In genomic region chr1:47830856-47831255, GRCh38 we compare ENCODE assay signal across 24 cellular contexts.
DNase-seq lines count a peak whose midpoint lies in the region; ATAC-seq, FAIRE-seq and TF ChIP-seq lines count a peak whose summit lies in the region.
"Had no signal": no experiment of that assay in that cellular context is flagged by ENCODE, and none has a peak within 500 bp of the region (broad histone marks: within the 10 kb centered on the region; RNA-seq: fewer than 3 reads in every experiment).

No MANE protein-coding gene starts in this region.

- H2BK15ac ChIP-seq in H1 (ENCODE audit: low read length): no peak overlapping the region

- H3K36me3 Mint-ChIP-seq in GM23338 (ENCODE audit: low read depth) (no peaks in the 10 kb centered on the region; the same call in 1 of the 3 replicates), nephron (ENCODE audit: low read depth) (peaks cover 12% of the 10 kb centered on the region)
- H3K36me3 Mint-ChIP-seq: CD8-positive, alpha-beta T cell had no signal

- H2BK120ac ChIP-seq in H1 (replicated peaks; ENCODE audit: low read depth, low read length): no peak overlapping the region

- H3K79me2 ChIP-seq in GM23338 (replicated peaks; ENCODE audit: insufficient read depth): no peaks in the 10 kb centered on the region
- H3K79me2 ChIP-seq in H1 (ENCODE audit: control insufficient read depth in 1 of 2, insufficient read depth in 2 of 2, low read length in 2 of 2): no peaks in the 10 kb centered on the region

- H4K8ac ChIP-seq in H1 (ENCODE audit: extremely low read depth, insufficient read depth, low read length): no peak overlapping the region

- H3K4me1 Mint-ChIP-seq in GM23338 (peaks cover 27% of the 10 kb centered on the region), nephron (peaks cover 50% of the 10 kb centered on the region)

- H4K20me1 ChIP-seq in GM23338 (replicated peaks; ENCODE audit: insufficient read depth) (no peaks in the 10 kb centered on the region; the same call in 1 of the 2 replicates), H1 (replicated peaks in 1 of 2; ENCODE audit: control insufficient read depth in 1 of 2, insufficient read depth in 2 of 2, low read length in 2 of 2) (no peaks in the 10 kb centered on the region)
- H4K20me1 ChIP-seq: BLaER1 treated with 17β-estradiol and CSF1 and Interleukin-3, amounts not matched to agents 10 nM and 100 nM had no signal

- CTCF ChIA-PET in H1 (lab: Charles Lee; ENCODE audit: partially characterized antibody): interaction anchor here (0.5 kb wide), 1 partner anchor 69 kb away, joined by 3 read pairs; no protein-coding TSS in a partner anchor

- no peak for TF ChIP-seq POLR2A in H1 (IDR thresholded peaks at IDR 0.05; ENCODE audit: control extremely low read depth in 1 of 2, low read depth in 2 of 2, low read length in 2 of 2)

- TF ChIP-seq CTCF in GM23338 (conservative IDR thresholded peaks at IDR 0.05; ENCODE audit: low read depth in 2 of 2) (no peak), H1 (IDR thresholded peaks at IDR 0.05; ENCODE audit: control extremely low read depth in 1 of 3, insufficient read depth in 1 of 3, low read depth in 1 of 3, low read length in 3 of 3) (no peak), nephron (IDR thresholded peaks at IDR 0.05; ENCODE audit: unreplicated experiment in 3 of 3) (no peak), thoracic aorta (IDR thresholded peaks at IDR 0.05) (no peak)

- H4K91ac ChIP-seq in H1 (replicated peaks; ENCODE audit: insufficient read length, low read length): no peak overlapping the region

- H2BK5ac ChIP-seq in H1 (ENCODE audit: low read depth, low read length): no peak overlapping the region

- TF ChIP-seq RAD21 in H1 (IDR thresholded peaks at IDR 0.05 in 1 of 2, conservative IDR thresholded peaks at IDR 0.05 in 1 of 2; ENCODE audit: low read depth in 2 of 2, low read length in 2 of 2): no peak

- peak overlapping the region; percentile 36; the same call in 1 of the 2 replicates for H3K4me2 ChIP-seq in GM23338
- H3K4me2 ChIP-seq in H1 (ENCODE audit: insufficient read depth in 1 of 2, low read depth in 2 of 2, low read length in 2 of 2): peak overlapping the region; percentile 7 to 26; a peak in 1 of 4 replicates
- H3K4me2 ChIP-seq: BLaER1 treated with 17β-estradiol and CSF1 and Interleukin-3, amounts not matched to agents 10 nM and 100 nM had no signal

- H3K9me3 ChIP-seq in H1 (ENCODE audit: insufficient read depth in 2 of 2, low read depth in 1 of 2, low read length in 1 of 2) (no peaks in the 10 kb centered on the region; a peak in 2 of 4 replicates), thoracic aorta (peaks cover 6% of the 10 kb centered on the region)
- H3K9me3 ChIP-seq: HAP-1 had no signal

- H3K27me3 ChIP-seq in GM23338 (ENCODE audit: insufficient read depth) (no peaks in the 10 kb centered on the region), H1 (replicated peaks in 1 of 4; ENCODE audit: control insufficient read depth in 3 of 4, extremely low read depth in 1 of 4, insufficient read depth in 3 of 4, low read length in 3 of 4) (peaks cover 0 to 4% (median 0%) of the 10 kb centered on the region in 4 experiments; a peak in 1 of 7 replicates), thoracic aorta (replicated peaks; ENCODE audit: insufficient read depth) (no peaks in the 10 kb centered on the region)
- H3K27me3 ChIP-seq: BLaER1 treated with 17β-estradiol and CSF1 and Interleukin-3, amounts not matched to agents 10 nM and 100 nM had no signal

- H3K23me2 ChIP-seq in H1 (ENCODE audit: low read depth, low read length): no peaks in the 10 kb centered on the region

- WGBS in H1 (ENCODE audit: extremely low coverage in 1 of 2, insufficient coverage in 1 of 2, insufficient read length in 1 of 2, insufficient replicate concordance in 2 of 2, low coverage in 1 of 2, low lambda C conversion rate in 2 of 2, missing lambda C conversion rate in 1 of 2), 2 experiments: 57% methylated on average over 10 of the region's 10 CpGs; no CpG with 5 or more reads in 1 of the 2 experiments

- H2AK5ac ChIP-seq in H1 (ENCODE audit: low read depth, low read length): no peak overlapping the region

- H3K4me3 ChIP-seq in GM23338 (no peak overlapping the region), H1 (ENCODE audit: extremely low read depth in 1 of 4, insufficient read depth in 2 of 4, low read depth in 3 of 4, low read length in 4 of 4) (no peak overlapping the region), thoracic aorta (no peak overlapping the region)
- H3K4me3 ChIP-seq: BLaER1 treated with 17β-estradiol and CSF1 and Interleukin-3, amounts not matched to agents 10 nM and 100 nM; GM12878; HAP-1 had no signal

- no peaks in the 10 kb centered on the region for H3F3A ChIP-seq in GM23338 (replicated peaks; ENCODE audit: low read depth)

- H3K4me3 Mint-ChIP-seq in GM23338 (no peak overlapping the region), nephron (peak overlapping the region in 1 of 3 experiments; percentile 20)
- H3K4me3 Mint-ChIP-seq: CD8-positive, alpha-beta T cell had no signal

- no peaks in the 10 kb centered on the region for H3K36me3 ChIP-seq in GM23338 (ENCODE audit: insufficient read depth)
- no peaks in the 10 kb centered on the region for H3K36me3 ChIP-seq in H1 (ENCODE audit: control insufficient read depth in 2 of 4, insufficient read depth in 4 of 4, low read length in 3 of 4)
- no peaks in the 10 kb centered on the region for H3K36me3 ChIP-seq in thoracic aorta
- H3K36me3 ChIP-seq: BLaER1 treated with 17β-estradiol and CSF1 and Interleukin-3, amounts not matched to agents 10 nM and 100 nM; HAP-1 had no signal

- POLR2A ChIA-PET in H1 (lab: Charles Lee; ENCODE audit: partially characterized antibody): no interaction called here

- no peaks in the 10 kb centered on the region; the same call in none of the 2 replicates for H3K79me1 ChIP-seq in H1 (ENCODE audit: low read depth, low read length)

- ATAC-seq in GM23338 (peak; percentile 79), thoracic aorta (ENCODE audit: insufficient number of reproducible peaks, low FRiP score, low read depth) (no peak), HG02884 (IDR thresholded peaks at IDR 0.05; ENCODE audit: unreplicated experiment) (no peak), GM19395 (IDR thresholded peaks at IDR 0.05; ENCODE audit: unreplicated experiment) (no peak)
- ATAC-seq: CD8-positive, alpha-beta T cell; GM12878 had no signal

- no peak overlapping the region for H4K5ac ChIP-seq in H1 (ENCODE audit: insufficient read length, low read depth, low read length)

- H3K9me3 Mint-ChIP-seq in GM23338 (peaks cover 5% of the 10 kb centered on the region; the same call in 1 of the 3 replicates), nephron (peaks cover 12% of the 10 kb centered on the region)

- no peak overlapping the region for H2BK12ac ChIP-seq in H1 (ENCODE audit: low read depth, low read length)

- no peak overlapping the region for H2BK20ac ChIP-seq in H1 (ENCODE audit: low read length)

- TF ChIP-seq EP300 in H1 (IDR thresholded peaks at IDR 0.05; ENCODE audit: borderline replicate concordance in 1 of 2, low read depth in 2 of 2, low read length in 2 of 2): no peak

- no peaks in the 10 kb centered on the region for H3K9me2 ChIP-seq in GM23338 (ENCODE audit: insufficient read depth)

- H3K14ac ChIP-seq in H1 (ENCODE audit: insufficient read length): no peak overlapping the region

- H3K18ac ChIP-seq in H1 (ENCODE audit: extremely low read depth, low read length): no peak overlapping the region

- no peak overlapping the region for H3K4ac ChIP-seq in H1 (replicated peaks; ENCODE audit: insufficient read length, low read depth, low read length)

- H3K4me1 ChIP-seq in GM23338 (ENCODE audit: insufficient read depth) (peaks cover 13% of the 10 kb centered on the region), H1 (replicated peaks in 1 of 4; ENCODE audit: control insufficient read depth in 3 of 4, insufficient read depth in 4 of 4, low read length in 3 of 4) (peaks cover 3 to 8% (median 5%) of the 10 kb centered on the region in 4 experiments; a peak in 6 of 7 replicates), thoracic aorta (ENCODE audit: control insufficient read depth in 1 of 2, low read depth in 2 of 2) (peaks cover 19 to 76% of the 10 kb centered on the region in 2 donors)
- H3K4me1 ChIP-seq: HAP-1 had no signal

- H3K27me3 Mint-ChIP-seq in GM23338 (ENCODE audit: insufficient read depth, low read depth, poor library complexity) (peaks cover 11% of the 10 kb centered on the region), nephron (ENCODE audit: low read depth) (peaks cover 25% of the 10 kb centered on the region)

- no peak overlapping the region for H3K56ac ChIP-seq in H1 (replicated peaks; ENCODE audit: insufficient read length, low read depth, low read length)

- DNase-seq in GM23338 (ENCODE audit: low spot score): no peak
- DNase-seq in H1 (ENCODE audit: low read depth in 1 of 2, low spot score in 2 of 2): no peak
- no peak for DNase-seq in thoracic aorta (ENCODE audit: low spot score)
- DNase-seq in mucosa of gallbladder (ENCODE audit: low spot score): no peak
- no peak for DNase-seq in occipital lobe (lab: John Stamatoyannopoulos, UW)
- DNase-seq: 8988T; CD8-positive, alpha-beta T cell; DND-41; KG1; NCI-H1092 treated with DMSO at 0.1 percent for 48 hours; NCI-H1436 treated with DMSO at 0.1 percent for 48 hours; NCI-H2029 treated with DMSO at 0.1 percent for 48 hours; NCI-H2171; NCI-H345; NCI-H524; NCI-H774; NK-92 treated with Interleukin-12 subunit alpha and Interleukin-12 subunit beta, amount 100 ng/mL, for 24 hours had no signal

- no peak overlapping the region for H3K9ac ChIP-seq in H1 (replicated peaks in 1 of 4; ENCODE audit: extremely low read depth in 1 of 4, low read depth in 3 of 4, low read length in 3 of 4)
- H3K9ac ChIP-seq: BLaER1 treated with 17β-estradiol and CSF1 and Interleukin-3, amounts not matched to agents 10 nM and 100 nM had no signal

- FAIRE-seq in H1 (lab: Jason Lieb, UNC): no peak
- FAIRE-seq: GM12878 had no signal

- H3K27ac Mint-ChIP-seq in GM23338 (no peak overlapping the region), nephron (peak overlapping the region; percentile 70 to 80 (median 80))
- H3K27ac Mint-ChIP-seq: CD8-positive, alpha-beta T cell had no signal

- H2AFZ ChIP-seq in GM23338 (no peak overlapping the region), H1 (ENCODE audit: low read length) (no peak overlapping the region)

- no peak overlapping the region for H3K23ac ChIP-seq in H1 (ENCODE audit: insufficient read length)

- H3K27ac ChIP-seq in GM23338 (ENCODE audit: low read depth) (no peak overlapping the region), H1 (ENCODE audit: low read depth, low read length) (no peak overlapping the region), thoracic aorta (peak overlapping the region; percentile 24 to 31)
- H3K27ac ChIP-seq: BLaER1 treated with 17β-estradiol and CSF1 and Interleukin-3, amounts not matched to agents 10 nM and 100 nM; HL-60 had no signal

TF ChIP-seq in GM23338, 12 proteins besides CTCF, POLR2A, EP300 and RAD21 (continues in another document):
- TF ChIP-seq STAT1 (IDR thresholded peaks at IDR 0.05; ENCODE audit: unreplicated experiment): no peak

TF ChIP-seq in H1, 55 proteins besides CTCF, POLR2A, EP300 and RAD21 (continues in another document):
- peak; percentile 30; the same call in 1 of the 2 replicates for TF ChIP-seq E2F6 (IDR thresholded peaks at IDR 0.05)

Comparison
In these comparisons a context has a peak if more than half of its experiments do, and no peak if none do; other contexts are left out.
1. H3K27ac ChIP-seq: peak in thoracic aorta (2 of 2); none in GM23338 (single experiment) and H1 (single experiment).